ENCODE assay signal across 23 cellular contexts in genomic region chr3:21738283-21738682, GRCh38. TPM values are rescaled to one million over a fixed set of nuclear protein-coding genes. Genes with fewer than 3 reads are reported as not detected.
"Had no signal": no experiment of that assay in that cellular context is flagged by ENCODE, and none has a peak within 500 bp of the region (broad histone marks: within the 10 kb centered on the region; RNA-seq: fewer than 3 reads in every experiment).

No MANE protein-coding gene starts in this region.

- H3K4me3 ChIP-seq: colonic mucosa, coronary artery, dorsolateral prefrontal cortex, esophagus muscularis mucosa, esophagus squamous epithelium, gastrocnemius medialis, gastroesophageal sphincter had no signal

- H3K27ac ChIP-seq: colonic mucosa, coronary artery, dorsolateral prefrontal cortex, epithelial cell of prostate, esophagus muscularis mucosa, esophagus squamous epithelium, foreskin keratinocyte, gastrocnemius medialis, gastroesophageal sphincter had no signal

- H3K9me3 ChIP-seq: colonic mucosa, esophagus muscularis mucosa, gastrocnemius medialis, gastroesophageal sphincter had no signal

- H3K36me3 ChIP-seq: colonic mucosa, esophagus muscularis mucosa, esophagus squamous epithelium, gastrocnemius medialis, gastroesophageal sphincter had no signal

- H3K4me1 ChIP-seq: colonic mucosa, esophagus squamous epithelium, foreskin keratinocyte, gastrocnemius medialis had no signal

- DNase-seq: colonic mucosa; cortex of kidney; dermis blood vessel endothelial cell; dorsolateral prefrontal cortex; effector CD4-positive, alpha-beta T cell; effector CD8-positive, alpha-beta T cell; effector memory CD4-positive, alpha-beta T cell; effector memory CD8-positive, alpha-beta T cell; endodermal cell; erythroblast; esophagus squamous epithelium; foreskin fibroblast; foreskin keratinocyte; foreskin melanocyte; gastrocnemius medialis; glutamatergic neuron; head of caudate nucleus had no signal

- H3K27me3 ChIP-seq: colonic mucosa, esophagus muscularis mucosa, esophagus squamous epithelium, foreskin keratinocyte, gastrocnemius medialis, gastroesophageal sphincter had no signal

- ATAC-seq: effector memory CD8-positive, alpha-beta T cell; esophagus mucosa; foreskin keratinocyte; gastrocnemius medialis; gastroesophageal sphincter had no signal

RNA-seq across cellular contexts. Expression of gene ZNF385D, which starts 12.7 kb away (rescaled TPM):
- total RNA-seq: endothelial cell of umbilical vein had no signal
- polyA plus RNA-seq: endothelial cell of umbilical vein had no signal
